ENCODE assay signal across 11 cellular contexts in the genomic region with DNA sequence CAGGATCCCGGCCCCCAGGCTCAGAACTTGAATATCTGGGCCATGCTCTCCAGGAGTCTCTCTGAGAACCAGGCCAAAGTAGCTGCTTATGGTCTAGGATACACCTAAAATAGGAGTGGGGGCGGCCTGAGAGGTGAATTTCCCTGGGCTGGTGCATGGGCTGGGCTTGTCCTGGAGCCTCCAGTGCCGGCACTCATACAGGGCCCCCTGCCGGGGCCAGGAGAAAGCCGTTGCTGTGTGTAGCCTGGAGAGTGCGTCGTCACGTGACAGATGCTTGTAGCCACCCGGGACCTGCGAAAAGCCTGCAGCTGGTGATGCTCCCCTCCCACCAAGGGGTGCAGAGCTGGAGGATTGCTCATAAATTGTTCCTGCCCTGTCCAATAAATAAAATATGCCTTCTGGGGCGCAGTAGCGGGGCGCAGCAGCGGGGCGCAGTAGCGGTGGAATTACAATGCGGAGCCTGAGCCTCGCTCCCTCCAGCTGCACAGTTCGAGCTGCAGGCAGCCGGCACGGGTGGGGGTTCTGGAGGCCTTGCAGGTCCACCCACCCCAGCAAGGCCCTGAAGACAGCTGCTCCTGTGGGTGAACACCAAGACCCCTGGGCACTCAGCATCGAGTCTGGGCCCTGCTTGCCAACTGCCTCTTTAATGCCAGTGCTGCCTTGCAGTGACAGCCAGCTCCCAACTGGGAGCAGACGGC.
DNase-seq lines count a peak whose midpoint lies in the region; ATAC-seq and TF ChIP-seq lines count a peak whose summit lies in the region.
"Had no signal": no experiment of that assay in that cellular context is flagged by ENCODE, and none has a peak within 500 bp of the region (broad histone marks: within the 10 kb centered on the region; RNA-seq: fewer than 3 reads in every experiment).

No MANE protein-coding gene starts in this region.

- no TSS peak for BruUV-seq in Caco-2 (replicated peaks; lab: Mats Ljungman, UMichigan)

- no peak overlapping the region for H3K27ac ChIP-seq in Karpas-422 (ENCODE audit: low read length)
- H3K27ac ChIP-seq in hepatocyte: no peak overlapping the region
- H3K27ac ChIP-seq: upper lobe of left lung had no signal

- no peaks in the 10 kb centered on the region for H3K27me3 ChIP-seq in Karpas-422 (ENCODE audit: low read length)
- H3K27me3 ChIP-seq in hepatocyte: no peaks in the 10 kb centered on the region
- H3K27me3 ChIP-seq in Caco-2 (replicated peaks; ENCODE audit: control insufficient read depth, insufficient read depth, low read length): no peaks in the 10 kb centered on the region
- H3K27me3 ChIP-seq: upper lobe of left lung had no signal

- POLR2A ChIA-PET in Caco-2 (lab: Charles Lee): no interaction called here

- peak; percentile 11 for TF ChIP-seq CTCF in hepatocyte (IDR thresholded peaks at IDR 0.05; ENCODE audit: poor library complexity)
- TF ChIP-seq CTCF in Caco-2 (IDR thresholded peaks at IDR 0.05; ENCODE audit: insufficient read depth in 1 of 2, low read depth in 1 of 2, low read length in 1 of 2, severe bottlenecking in 1 of 2, unreplicated experiment in 1 of 2): no peak

- H3K4me2 ChIP-seq in Karpas-422 (ENCODE audit: low read depth, low read length, poor library complexity, severe bottlenecking) (no peak overlapping the region), hepatocyte (no peak overlapping the region)

- H3K4me1 Mint-ChIP-seq in Caco-2 (ENCODE audit: low read depth, unreplicated experiment): no peaks in the 10 kb centered on the region

- H3K36me3 ChIP-seq in Karpas-422 (ENCODE audit: insufficient read depth, low read length) (no peaks in the 10 kb centered on the region), hepatocyte (replicated peaks; ENCODE audit: insufficient read depth, low read depth) (no peaks in the 10 kb centered on the region), Caco-2 (ENCODE audit: control insufficient read depth, insufficient read depth, low read length) (no peaks in the 10 kb centered on the region)
- H3K36me3 ChIP-seq: upper lobe of left lung had no signal

- H3K4me1 ChIP-seq in Karpas-422 (ENCODE audit: low read length): no peaks in the 10 kb centered on the region
- H3K4me1 ChIP-seq in hepatocyte (ENCODE audit: insufficient read depth): no peaks in the 10 kb centered on the region
- H3K4me1 ChIP-seq in Caco-2: no peaks in the 10 kb centered on the region
- H3K4me1 ChIP-seq: upper lobe of left lung had no signal

- H3K27ac Mint-ChIP-seq in Caco-2 (ENCODE audit: unreplicated experiment): no peak overlapping the region

- H3K9me3 ChIP-seq in Karpas-422 (ENCODE audit: low read length) (no peaks in the 10 kb centered on the region), hepatocyte (ENCODE audit: low read depth) (no peaks in the 10 kb centered on the region), Caco-2 (no peaks in the 10 kb centered on the region)
- H3K9me3 ChIP-seq: upper lobe of left lung had no signal

- H3K4me3 Mint-ChIP-seq in Caco-2 (ENCODE audit: unreplicated experiment): no peak overlapping the region

- H3K36me3 Mint-ChIP-seq in Caco-2 (ENCODE audit: insufficient read depth, unreplicated experiment): no peaks in the 10 kb centered on the region

- H4K20me1 ChIP-seq in Karpas-422 (ENCODE audit: insufficient read depth, low read depth, low read length) (no peaks in the 10 kb centered on the region), hepatocyte (ENCODE audit: insufficient read depth, poor library complexity, severe bottlenecking) (no peaks in the 10 kb centered on the region)

- H3K79me2 ChIP-seq in Karpas-422 (ENCODE audit: low read length): no peaks in the 10 kb centered on the region
- H3K79me2 ChIP-seq in hepatocyte: no peaks in the 10 kb centered on the region

- no peak overlapping the region for H3K9ac ChIP-seq in Karpas-422 (ENCODE audit: low read length)

- intact Hi-C loops in Caco-2 (cut with micrococcal nuclease; ENCODE audit: unreplicated experiment): no loop called here

- H3K9me2 ChIP-seq in Karpas-422 (replicated peaks; ENCODE audit: insufficient read depth, low read length) (no peaks in the 10 kb centered on the region), hepatocyte (replicated peaks; ENCODE audit: insufficient read depth) (no peaks in the 10 kb centered on the region)

- DNase-seq in Karpas-422 (peak; percentile 46), NCI-H526 treated with DMSO at 0.1 percent for 48 hours (lab: John Stamatoyannopoulos, UW) (peak; percentile 79), hepatocyte (ENCODE audit: low spot score) (no peak), putamen (ENCODE audit: low spot score) (peak; percentile 39), dermis blood vessel endothelial cell (no peak), HuH-7 (ENCODE audit: low spot score) (no peak), Caco-2 (no peak)
- DNase-seq: activated CD4-positive, alpha-beta T cell treated with anti-CD3 and anti-CD28 coated beads, Interleukin-2, amount 50 U/mL, for 1 hour; Calu3 had no signal

- no peak overlapping the region for H3K4me3 ChIP-seq in Karpas-422 (ENCODE audit: low read length)
- no peak overlapping the region for H3K4me3 ChIP-seq in hepatocyte
- H3K4me3 ChIP-seq in Caco-2 (ENCODE audit: low read depth, low read length): no peak overlapping the region
- H3K4me3 ChIP-seq: upper lobe of left lung had no signal

- H2AFZ ChIP-seq in Karpas-422 (ENCODE audit: low read length): no peak overlapping the region
- no peak overlapping the region for H2AFZ ChIP-seq in hepatocyte

- 73% methylated on average over 18 of the region's 23 CpGs for WGBS in hepatocyte (ENCODE audit: low lambda C conversion rate, missing lambda C conversion rate)

- no peak for ATAC-seq in GM21825 (IDR thresholded peaks at IDR 0.05; ENCODE audit: unreplicated experiment)

- CTCF ChIA-PET in Caco-2 (lab: Charles Lee): no interaction called here

- H3K9me3 Mint-ChIP-seq in Caco-2 (ENCODE audit: unreplicated experiment): no peaks in the 10 kb centered on the region

- H3K27me3 Mint-ChIP-seq in Caco-2 (ENCODE audit: insufficient read depth, unreplicated experiment): peaks cover 6% of the 10 kb centered on the region

Comparison
In these comparisons a context has a peak if more than half of its experiments do, and no peak if none do; other contexts are left out.
1. DNase-seq: peak in Karpas-422 (single experiment), NCI-H526 treated with DMSO at 0.1 percent for 48 hours (single experiment) and putamen (single experiment); none in hepatocyte (single experiment), dermis blood vessel endothelial cell (single experiment), HuH-7 (single experiment) and Caco-2 (0 of 2).